ENCODE assay signal across 31 cellular contexts in genomic region chrX:150372280-150372679, GRCh38. TPM values are rescaled to one million over a fixed set of nuclear protein-coding genes. Genes with fewer than 3 reads are reported as not detected.
A peak's percentile ranks its signal among the peaks of the same experiment; 100 is the strongest.
DNase-seq lines count a peak whose midpoint lies in the region; ATAC-seq and TF ChIP-seq lines count a peak whose summit lies in the region.
"Had no signal": no experiment of that assay in that cellular context is flagged by ENCODE, and none has a peak within 500 bp of the region (broad histone marks: within the 10 kb centered on the region; RNA-seq: fewer than 3 reads in every experiment).

No MANE protein-coding gene starts in this region.

- H3K4me1 Mint-ChIP-seq in MCF 10A (ENCODE audit: insufficient read depth, unreplicated experiment) (no peaks in the 10 kb centered on the region), neural progenitor cell (peaks cover 47% of the 10 kb centered on the region)
- H3K4me1 Mint-ChIP-seq: memory B cell; naive thymus-derived CD8-positive, alpha-beta T cell; stimulated activated memory B cell treated with anti-CD40 and anti-IgM and Interleukin-4, amounts not matched to agents 10 μg/mL and 1 μg/mL and 100 μg/mL, for 72 hours had no signal

- H3K9me3 ChIP-seq in mammary epithelial cell (replicated peaks; ENCODE audit: insufficient read depth, low read length): peaks cover 7% of the 10 kb centered on the region
- H3K9me3 ChIP-seq in tibial artery: no peaks in the 10 kb centered on the region
- H3K9me3 ChIP-seq in spleen: no peaks in the 10 kb centered on the region
- no peaks in the 10 kb centered on the region for H3K9me3 ChIP-seq in neural progenitor cell (ENCODE audit: low read depth)
- H3K9me3 ChIP-seq: ovary, thyroid gland had no signal

- DNase-seq in mammary epithelial cell (no peak), MCF 10A (ENCODE audit: unreplicated experiment) (no peak), globus pallidus (ENCODE audit: low spot score) (peak; percentile 82), posterior cingulate gyrus (peak in 7 of 10 donors; percentile 15 to 84 (median 40)), tibial artery (no peak), spleen (no peak), neural progenitor cell (ENCODE audit: low spot score) (no peak)
- DNase-seq: activated CD4-positive, alpha-beta T cell treated with anti-CD3 and anti-CD28 coated beads, Interleukin-2, amount 50 U/mL, for 1 hour; activated CD8-positive, alpha-beta memory T cell treated with anti-CD3 and anti-CD28 coated beads, Interleukin-2, amount 50 U/mL, for 4 hours; activated effector memory CD4-positive, alpha-beta T cell treated with Interleukin-2 at 50 U/mL for 16 hours; activated naive CD8-positive, alpha-beta T cell treated with anti-CD3 and anti-CD28 coated beads, Interleukin-2, amount 50 U/mL, for 24 hours; AML-193; brain microvascular endothelial cell; DMS53; GF-D8; naive thymus-derived CD8-positive, alpha-beta T cell; NCI-H1436 treated with DMSO at 0.1 percent for 48 hours; NCI-H524; ovary; small intestine; thyroid gland had no signal

- TF ChIP-seq CTCF in mammary epithelial cell (conservative IDR thresholded peaks at IDR 0.05 in 1 of 2, IDR thresholded peaks at IDR 0.05 in 1 of 2; ENCODE audit: extremely low read depth in 1 of 2, insufficient read depth in 1 of 2, low read depth in 1 of 2, low read length in 2 of 2) (no peak), MCF 10A (IDR thresholded peaks at IDR 0.05; ENCODE audit: unreplicated experiment) (no peak), tibial artery (IDR thresholded peaks at IDR 0.05) (no peak), spleen (IDR thresholded peaks at IDR 0.05 in 8 of 11, conservative IDR thresholded peaks at IDR 0.05 in 3 of 11) (no peak), neural progenitor cell (IDR thresholded peaks at IDR 0.05) (no peak)

- H3K27ac ChIP-seq in mammary epithelial cell (ENCODE audit: insufficient read depth, low read depth, low read length): no peak overlapping the region
- peak overlapping the region; percentile 57 to 67 for H3K27ac ChIP-seq in tibial artery
- H3K27ac ChIP-seq in spleen: no peak overlapping the region
- no peak overlapping the region for H3K27ac ChIP-seq in neural progenitor cell
- H3K27ac ChIP-seq: 22Rv1, brain microvascular endothelial cell, hepatocyte, ovary, SK-N-MC, thyroid gland had no signal

- ATAC-seq in GM21825 (IDR thresholded peaks at IDR 0.05; ENCODE audit: unreplicated experiment): no peak
- ATAC-seq: activated naive CD8-positive, alpha-beta T cell treated with anti-CD3 and anti-CD28 coated beads, Interleukin-2, amount 50 U/mL, for 24 hours; HCT116; K562; naive thymus-derived CD8-positive, alpha-beta T cell; stimulated activated memory B cell treated with anti-CD40 and anti-IgM and Interleukin-4, amounts not matched to agents 10 μg/mL and 1 μg/mL and 100 μg/mL, for 72 hours had no signal

- WGBS in mammary epithelial cell (ENCODE audit: low coverage, missing lambda C conversion rate): 35% methylated on average over 8 of the region's 8 CpGs
- 68 to 89% (median 74%) methylated on average over 8 of the region's 8 CpGs for WGBS in spleen, 5 donors

- peaks cover 12% of the 10 kb centered on the region for H3K27me3 Mint-ChIP-seq in MCF 10A (ENCODE audit: insufficient read depth, unreplicated experiment)
- peaks cover 10% of the 10 kb centered on the region for H3K27me3 Mint-ChIP-seq in neural progenitor cell (ENCODE audit: insufficient read depth, low read depth)
- H3K27me3 Mint-ChIP-seq: activated naive CD8-positive, alpha-beta T cell treated with anti-CD3 and anti-CD28 coated beads, Interleukin-2, amount 50 U/mL, for 24 hours; dendritic cell treated with granulocyte-macrophage colony-stimulating factor and Interleukin-4, amounts not matched to agents 40 ng/mL and 50 ng/mL, for 4 days; memory B cell; naive thymus-derived CD8-positive, alpha-beta T cell; stimulated activated memory B cell treated with anti-CD40 and anti-IgM and Interleukin-4, amounts not matched to agents 10 μg/mL and 1 μg/mL and 100 μg/mL, for 72 hours had no signal

- no peak overlapping the region for H3K4me2 ChIP-seq in mammary epithelial cell (ENCODE audit: insufficient read depth, low read depth, low read length)
- H3K4me2 ChIP-seq in neural progenitor cell: no peak overlapping the region
- H3K4me2 ChIP-seq: hepatocyte had no signal

- no peak overlapping the region for H3K4me3 Mint-ChIP-seq in MCF 10A (ENCODE audit: unreplicated experiment)
- H3K4me3 Mint-ChIP-seq in neural progenitor cell: no peak overlapping the region
- H3K4me3 Mint-ChIP-seq: activated naive CD8-positive, alpha-beta T cell treated with anti-CD3 and anti-CD28 coated beads, Interleukin-2, amount 50 U/mL, for 24 hours; dendritic cell treated with granulocyte-macrophage colony-stimulating factor and Interleukin-4, amounts not matched to agents 40 ng/mL and 50 ng/mL, for 4 days; memory B cell; naive thymus-derived CD8-positive, alpha-beta T cell; stimulated activated memory B cell treated with anti-CD40 and anti-IgM and Interleukin-4, amounts not matched to agents 10 μg/mL and 1 μg/mL and 100 μg/mL, for 72 hours; T-helper 2 cell treated with Interferon-gamma antibody and Interleukin-4, amounts not matched to agents 5 μg/mL and 100 μg/mL, for 36 hours had no signal

- H3K79me2 ChIP-seq in mammary epithelial cell (ENCODE audit: insufficient read depth, low read length): peaks cover 15% of the 10 kb centered on the region
- no peaks in the 10 kb centered on the region for H3K79me2 ChIP-seq in neural progenitor cell (ENCODE audit: low read depth)
- H3K79me2 ChIP-seq: hepatocyte had no signal

- no peaks in the 10 kb centered on the region for H3K27me3 ChIP-seq in mammary epithelial cell (ENCODE audit: insufficient read depth, low read length)
- no peaks in the 10 kb centered on the region for H3K27me3 ChIP-seq in tibial artery
- no peaks in the 10 kb centered on the region for H3K27me3 ChIP-seq in spleen (replicated peaks in 1 of 7)
- peaks cover 2% of the 10 kb centered on the region for H3K27me3 ChIP-seq in neural progenitor cell
- H3K27me3 ChIP-seq: brain microvascular endothelial cell, hepatocyte, ovary, thyroid gland had no signal

- H3K36me3 Mint-ChIP-seq in MCF 10A (ENCODE audit: insufficient read depth, unreplicated experiment): no peaks in the 10 kb centered on the region
- peaks cover 2% of the 10 kb centered on the region for H3K36me3 Mint-ChIP-seq in neural progenitor cell
- H3K36me3 Mint-ChIP-seq: memory B cell; naive thymus-derived CD8-positive, alpha-beta T cell; stimulated activated memory B cell treated with anti-CD40 and anti-IgM and Interleukin-4, amounts not matched to agents 10 μg/mL and 1 μg/mL and 100 μg/mL, for 72 hours had no signal

- in situ Hi-C loops in mammary epithelial cell (cut with MboI; ENCODE audit: low sequenced_read_pairs in 2 of 2): loop anchor here in 1 of 2 donors (25.0 kb wide), 1 partner anchor 410 kb away; no protein-coding TSS in a partner anchor

- H3K9me3 Mint-ChIP-seq in MCF 10A (ENCODE audit: unreplicated experiment) (no peaks in the 10 kb centered on the region), neural progenitor cell (peaks cover 13% of the 10 kb centered on the region)
- H3K9me3 Mint-ChIP-seq: activated naive CD8-positive, alpha-beta T cell treated with anti-CD3 and anti-CD28 coated beads, Interleukin-2, amount 50 U/mL, for 24 hours; dendritic cell treated with granulocyte-macrophage colony-stimulating factor and Interleukin-4, amounts not matched to agents 40 ng/mL and 50 ng/mL, for 4 days; memory B cell; stimulated activated memory B cell treated with anti-CD40 and anti-IgM and Interleukin-4, amounts not matched to agents 10 μg/mL and 1 μg/mL and 100 μg/mL, for 72 hours; T-helper 2 cell treated with Interferon-gamma antibody and Interleukin-4, amounts not matched to agents 5 μg/mL and 100 μg/mL, for 36 hours had no signal

- H3K27ac Mint-ChIP-seq in MCF 10A (ENCODE audit: low read depth, unreplicated experiment) (no peak overlapping the region), neural progenitor cell (no peak overlapping the region)
- H3K27ac Mint-ChIP-seq: activated naive CD8-positive, alpha-beta T cell treated with anti-CD3 and anti-CD28 coated beads, Interleukin-2, amount 50 U/mL, for 24 hours; dendritic cell treated with granulocyte-macrophage colony-stimulating factor and Interleukin-4, amounts not matched to agents 40 ng/mL and 50 ng/mL, for 4 days; memory B cell; naive thymus-derived CD8-positive, alpha-beta T cell; stimulated activated memory B cell treated with anti-CD40 and anti-IgM and Interleukin-4, amounts not matched to agents 10 μg/mL and 1 μg/mL and 100 μg/mL, for 72 hours; T-helper 2 cell treated with Interferon-gamma antibody and Interleukin-4, amounts not matched to agents 5 μg/mL and 100 μg/mL, for 36 hours had no signal

- TF ChIP-seq POLR2A in spleen (IDR thresholded peaks at IDR 0.05): no peak

- peak overlapping the region; percentile 16 for H2AFZ ChIP-seq in mammary epithelial cell (ENCODE audit: low read depth, low read length)
- H2AFZ ChIP-seq in neural progenitor cell (replicated peaks): no peak overlapping the region
- H2AFZ ChIP-seq: hepatocyte had no signal

- H3F3A ChIP-seq in neural progenitor cell (ENCODE audit: low read depth): no peaks in the 10 kb centered on the region

- intact Hi-C loops in mammary epithelial cell (cut with micrococcal nuclease) (no loop called here), MCF 10A (cut with micrococcal nuclease) (no loop called here), posterior cingulate gyrus (cut with DNase I) (loop anchor here (5.0 kb wide), 1 partner anchor 115 kb away; no protein-coding TSS in a partner anchor), tibial artery (cut with DNase I; ENCODE audit: low total_unique reads) (loop anchor here (10.0 kb wide), 1 partner anchor 113 kb away; no protein-coding TSS in a partner anchor), spleen (cut with DNase I; ENCODE audit: low total_unique reads) (no loop called here)

- BruUV-seq in mammary epithelial cell (replicated peaks; lab: Mats Ljungman, UMichigan) (no TSS peak), MCF 10A (replicated peaks; lab: Mats Ljungman, UMichigan) (no TSS peak)

- dilution Hi-C loops in mammary epithelial cell (cut with HindIII; ENCODE audit: low sequenced_read_pairs): no loop called here

- CTCF ChIA-PET in mammary epithelial cell (lab: Charles Lee; ENCODE audit: low non-redundant PET): no interaction called here
- CTCF ChIA-PET in MCF 10A (lab: Yijun Ruan, JAX): no interaction called here

- H3K4me1 ChIP-seq in mammary epithelial cell (ENCODE audit: insufficient read depth, low read length): no peaks in the 10 kb centered on the region
- peaks cover 0 to 25% (median 2%) of the 10 kb centered on the region in 4 donors for H3K4me1 ChIP-seq in tibial artery
- no peaks in the 10 kb centered on the region for H3K4me1 ChIP-seq in spleen
- peaks cover 6% of the 10 kb centered on the region for H3K4me1 ChIP-seq in neural progenitor cell
- H3K4me1 ChIP-seq: thyroid gland had no signal

- H3K4me3 ChIP-seq in mammary epithelial cell (replicated peaks in 1 of 3; ENCODE audit: insufficient read depth in 1 of 3, low read depth in 2 of 3, low read length in 3 of 3) (no peak overlapping the region), tibial artery (peak overlapping the region; percentile 23 to 25), spleen (no peak overlapping the region), neural progenitor cell (no peak overlapping the region)
- H3K4me3 ChIP-seq: hepatocyte, K562, ovary, SK-N-MC, thyroid gland had no signal

- POLR2A ChIA-PET in MCF 10A (lab: Yijun Ruan, JAX): no interaction called here

- H3K36me3 ChIP-seq in mammary epithelial cell (ENCODE audit: insufficient read depth, low read length) (no peaks in the 10 kb centered on the region), tibial artery (no peaks in the 10 kb centered on the region), spleen (no peaks in the 10 kb centered on the region), neural progenitor cell (no peaks in the 10 kb centered on the region)
- H3K36me3 ChIP-seq: brain microvascular endothelial cell, ovary, thyroid gland had no signal

- no peaks in the 10 kb centered on the region for H4K20me1 ChIP-seq in mammary epithelial cell (ENCODE audit: insufficient read depth, low read length)
- no peaks in the 10 kb centered on the region for H4K20me1 ChIP-seq in neural progenitor cell (ENCODE audit: low read depth)

- H3K9ac ChIP-seq in mammary epithelial cell (ENCODE audit: insufficient read depth, low read length): no peak overlapping the region
- no peak overlapping the region for H3K9ac ChIP-seq in neural progenitor cell

RNA-seq across cellular contexts. Expression of gene MAMLD1, which starts 9.2 kb away (rescaled TPM):
- total RNA-seq in mammary epithelial cell (1 to 10 TPM; 2.7 to 3.2 TPM), MCF 10A (2022) (1.7 and 1.9 TPM in 2 replicates), spleen (1 to 10 TPM; 2.8 to 7.3 (median 4.5) TPM), neural progenitor cell (ENCODE audit: low replicate concordance) (0.25 TPM in 1 of 2 replicates, not detected in the other)
- polyA plus RNA-seq in mammary epithelial cell (1.9 TPM), spleen (1 to 10 TPM; 1.2 to 2.0 (median 1.5) TPM)
- polyA minus RNA-seq in mammary epithelial cell: 2.3 TPM

Comparison
In these comparisons a context has a peak if more than half of its experiments do, and no peak if none do; other contexts are left out.
1. DNase-seq: peak in globus pallidus (single experiment) and posterior cingulate gyrus (7 of 10); none in mammary epithelial cell (single experiment), MCF 10A (single experiment), tibial artery (0 of 2), spleen (single experiment) and neural progenitor cell (single experiment).
2. H3K27ac ChIP-seq: peak in tibial artery (2 of 2); none in mammary epithelial cell (single experiment), spleen (0 of 8) and neural progenitor cell (single experiment).
3. H3K4me3 ChIP-seq: peak in tibial artery (2 of 2); none in mammary epithelial cell (0 of 3), spleen (0 of 8) and neural progenitor cell (single experiment).
4. intact Hi-C loops: an anchor here in posterior cingulate gyrus (5.0 kb wide) and tibial artery (10.0 kb wide); none called in mammary epithelial cell, MCF 10A and spleen.